22 cellular contexts compared by ENCODE assay signal in genomic region chr20:23299673-23300050, GRCh38.
"Had no signal": no experiment of that assay in that cellular context is flagged by ENCODE, and none has a peak within 500 bp of the region (broad histone marks: within the 10 kb centered on the region; RNA-seq: fewer than 3 reads in every experiment).

No MANE protein-coding gene starts in this region.

- ATAC-seq: Panc1, PC-3, Right ventricle myocardium inferior, SK-N-SH treated with all-trans-retinoic acid at 6 μM for 48 hours had no signal

- H3K4me3 ChIP-seq: SJCRH30 had no signal

- DNase-seq: IMR-90, Kasumi-1, KG1, MM.1S, NCI-H1105, NCI-H1417, NCI-H1436 treated with DMSO at 0.1 percent for 48 hours, NCI-H1694 treated with DMSO at 0.1 percent for 48 hours, NCI-H1930, NCI-H2081, NCI-H2107, NCI-H2227 treated with DMSO at 0.1 percent for 48 hours, NCI-H510A, NCI-H69, NCI-H774, PC-3, SHP77 treated with DMSO at 0.1 percent for 48 hours had no signal

- H3K27ac ChIP-seq: RWPE1, SJCRH30 had no signal

- H3K36me3 ChIP-seq: SJCRH30 had no signal

- H3K9me3 ChIP-seq: SJCRH30 had no signal

- H3K27me3 ChIP-seq: SJCRH30 had no signal
